In genomic region chr19:681029-681626, GRCh38 we compare ENCODE assay signal across 6 cellular contexts. TPM values are rescaled to one million over a fixed set of nuclear protein-coding genes. Genes with fewer than 3 reads are reported as not detected.
A peak's percentile ranks its signal among the peaks of the same experiment; 100 is the strongest.
DNase-seq lines count a peak whose midpoint lies in the region; ATAC-seq and TF ChIP-seq lines count a peak whose summit lies in the region.

No MANE protein-coding gene starts in this region.

- TF ChIP-seq CTCF in GM12865 (IDR thresholded peaks at IDR 0.05; ENCODE audit: insufficient read depth, low read depth, low read length, missing control alignments) (no peak), left ventricle myocardium inferior (IDR thresholded peaks at IDR 0.05; ENCODE audit: borderline replicate concordance) (no peak)

- H3K4me1 Mint-ChIP-seq in T-cell, result peaks cover 4 to 7% (median 7%) of the 10 kb centered on the region in 3 donors

- intact Hi-C loops in left ventricle myocardium inferior (cut with micrococcal nuclease), result no loop called here

- H3K4me1 ChIP-seq in left ventricle myocardium inferior, result peaks cover 46% of the 10 kb centered on the region

- H3K27ac ChIP-seq in left ventricle myocardium inferior (replicated peaks) (peak overlapping the region; percentile 99), temporal lobe (ENCODE audit: low read depth, low read length) (peak overlapping the region; percentile 78)

- no peak for ATAC-seq in T-cell (replicated peaks in 1 of 4)
- ATAC-seq in HG03039 (IDR thresholded peaks at IDR 0.05; ENCODE audit: unreplicated experiment), result no peak

- peaks cover 0 to 5% of the 10 kb centered on the region in 2 donors for H3K27me3 Mint-ChIP-seq in T-cell

- CTCF ChIA-PET in T-cell (lab: Charles Lee), result interaction anchor here in 1 of 2 donors (0.6 kb wide), 1 partner anchor 147 kb away, joined by 3 read pairs; the partner anchor contains the start of gene AZU1

- H3K36me3 ChIP-seq in left ventricle myocardium inferior, result no peaks in the 10 kb centered on the region

- H3K27me3 ChIP-seq in left ventricle myocardium inferior (ENCODE audit: low read depth), result peaks cover 10% of the 10 kb centered on the region

- no peaks in the 10 kb centered on the region for H3K9me3 ChIP-seq in left ventricle myocardium inferior (replicated peaks)

- peak overlapping the region; percentile 97 to 100 for H3K27ac Mint-ChIP-seq in T-cell

- H3K36me3 Mint-ChIP-seq in T-cell, result no peaks in the 10 kb centered on the region

- H3K4me3 ChIP-seq in GM12865 (ENCODE audit: low read depth, low read length) (peak overlapping the region; percentile 12; the same call in 1 of the 2 replicates), left ventricle myocardium inferior (peak overlapping the region; percentile 90)

- POLR2A ChIA-PET in T-cell (lab: Charles Lee), result interaction anchor here in 1 of 2 donors (0.5 to 1.0 kb wide), 2 partner anchors 21 to 594 kb away, joined by 7 to 8 read pairs; partner anchors contain the start of gene FAM174C

- H3K9me3 Mint-ChIP-seq in T-cell, result no peaks in the 10 kb centered on the region

- DNase-seq in GM12865 (ENCODE audit: low read depth), result peak; percentile 97
- peak in 22 of 34 experiments; percentile 30 to 92 (median 88) for DNase-seq in T-cell
- DNase-seq in left ventricle myocardium inferior, result peak; percentile 55
- DNase-seq in NCI-H1694 (lab: John Stamatoyannopoulos, UW), result no peak

- peak overlapping the region; percentile 70 to 90 (median 89) for H3K4me3 Mint-ChIP-seq in T-cell

RNA-seq across cellular contexts. Expression of gene FSTL3, which starts 4.9 kb away (rescaled TPM):
- total RNA-seq in T-cell, result 1 to 10 TPM; 2.0 to 5.3 (median 4.1) TPM
- 56.1 TPM for total RNA-seq in left ventricle myocardium inferior
- total RNA-seq in temporal lobe, result 4.9 TPM

RNA-seq across cellular contexts. Expression of gene PRSS57, which starts 14.1 kb away (rescaled TPM):
- total RNA-seq in T-cell (1 to 10 TPM in 3 of 5 donors, under 1 TPM in 1, not detected in 1; 0.86 to 2.5 (median 1.7) TPM), left ventricle myocardium inferior (not detected), temporal lobe (not detected)

RNA-seq across cellular contexts. Expression of gene RNF126, which starts 18.1 kb away (rescaled TPM):
- 100 to 1,000 TPM in 4 of 5 donors, 10 to 100 TPM in 1; 98.8 to 139 (median 118) TPM for total RNA-seq in T-cell
- 25.5 TPM for total RNA-seq in left ventricle myocardium inferior
- 11.8 TPM for total RNA-seq in temporal lobe

RNA-seq across cellular contexts. Expression of gene PALM, which starts 27.6 kb away (rescaled TPM):
- total RNA-seq in T-cell, result under 1 TPM in 4 of 5 donors, not detected in 1; 0.19 to 0.57 (median 0.41) TPM
- 26.8 TPM for total RNA-seq in left ventricle myocardium inferior
- 84.1 TPM for total RNA-seq in temporal lobe

RNA-seq across cellular contexts. Expression of gene FGF22, which starts 41.4 kb away (rescaled TPM):
- total RNA-seq in T-cell (1 to 10 TPM in 3 of 5 donors, under 1 TPM in 2; 0.35 to 3.9 (median 2.8) TPM), left ventricle myocardium inferior (not detected), temporal lobe (0.25 TPM)
